Comparison of ENCODE assay signal across 26 cellular contexts in genomic region chr6:111070407-111070743, GRCh38.
"Had no signal": no experiment of that assay in that cellular context is flagged by ENCODE, and none has a peak within 500 bp of the region (broad histone marks: within the 10 kb centered on the region; RNA-seq: fewer than 3 reads in every experiment).

No MANE protein-coding gene starts in this region.

- H3K27ac Mint-ChIP-seq: activated CD4-positive, alpha-beta memory T cell treated with anti-CD3 and anti-CD28 coated beads for 36 hours; activated CD4-positive, alpha-beta T cell treated with anti-CD3 and anti-CD28 coated beads, Interleukin-2, amount 10 ng/mL, durations not matched to agents 7 days and 5 days; activated naive CD8-positive, alpha-beta T cell treated with anti-CD3 and anti-CD28 coated beads, Interleukin-2, amount 10 ng/mL, durations not matched to agents 7 days and 5 days; activated T-cell treated with anti-CD3 and anti-CD28 coated beads, Interleukin-2, amount 50 U/mL, for 72 hours; T-cell had no signal

- H3K36me3 ChIP-seq: adrenal gland had no signal

- H3K9me3 ChIP-seq: adrenal gland, body of pancreas had no signal

- FAIRE-seq: bronchial epithelial cell, K562, TTC549 had no signal

- H3K9me3 Mint-ChIP-seq: activated CD4-positive, alpha-beta memory T cell treated with anti-CD3 and anti-CD28 coated beads for 36 hours; activated CD4-positive, alpha-beta T cell treated with anti-CD3 and anti-CD28 coated beads, Interleukin-2, amount 10 ng/mL, durations not matched to agents 7 days and 5 days; activated naive CD8-positive, alpha-beta T cell treated with anti-CD3 and anti-CD28 coated beads, Interleukin-2, amount 10 ng/mL, durations not matched to agents 7 days and 5 days; activated T-cell treated with anti-CD3 and anti-CD28 coated beads, Interleukin-2, amount 50 U/mL, for 72 hours; T-cell had no signal

- H3K4me3 ChIP-seq: adrenal gland, body of pancreas, K562, SK-N-MC had no signal

- H3K27me3 ChIP-seq: adrenal gland, body of pancreas had no signal

- H3K4me3 Mint-ChIP-seq: activated CD4-positive, alpha-beta memory T cell treated with anti-CD3 and anti-CD28 coated beads for 36 hours; activated CD4-positive, alpha-beta T cell treated with anti-CD3 and anti-CD28 coated beads, Interleukin-2, amount 10 ng/mL, durations not matched to agents 7 days and 5 days; activated naive CD8-positive, alpha-beta T cell treated with anti-CD3 and anti-CD28 coated beads, Interleukin-2, amount 10 ng/mL, durations not matched to agents 7 days and 5 days; activated T-cell treated with anti-CD3 and anti-CD28 coated beads, Interleukin-2, amount 50 U/mL, for 72 hours; T-cell had no signal

- H3K36me3 Mint-ChIP-seq: activated CD4-positive, alpha-beta memory T cell treated with anti-CD3 and anti-CD28 coated beads for 36 hours; activated naive CD8-positive, alpha-beta T cell treated with anti-CD3 and anti-CD28 coated beads, Interleukin-2, amount 10 ng/mL, durations not matched to agents 7 days and 5 days; T-cell had no signal

- ATAC-seq: activated T-cell treated with anti-CD3 and anti-CD28 coated beads, Interleukin-2, amount 50 U/mL, for 72 hours; body of pancreas; K562; Panc1; Right ventricle myocardium inferior; T-cell had no signal

- H3K4me1 Mint-ChIP-seq: activated CD4-positive, alpha-beta T cell treated with anti-CD3 and anti-CD28 coated beads, Interleukin-2, amount 10 ng/mL, durations not matched to agents 7 days and 5 days had no signal

- DNase-seq: activated CD4-positive, alpha-beta memory T cell treated with anti-CD3 and anti-CD28 coated beads for 36 hours; activated CD4-positive, alpha-beta T cell treated with anti-CD3 and anti-CD28 coated beads, Interleukin-2, amount 10 ng/mL, durations not matched to agents 7 days and 5 days; activated CD4-positive, CD25-positive, alpha-beta regulatory T cell; activated naive CD4-positive, alpha-beta T cell treated with anti-CD3 and anti-CD28 coated beads, Interleukin-2, amount 50 U/mL, for 16 hours; activated naive CD8-positive, alpha-beta T cell treated with anti-CD3 and anti-CD28 coated beads, Interleukin-2, amount 10 ng/mL, durations not matched to agents 7 days and 5 days; activated T-cell treated with anti-CD3 and anti-CD28 coated beads, Interleukin-2, amount 50 U/mL, for 72 hours; adrenal gland; aorta; body of pancreas; Karpas-422; NCI-H2171 treated with DMSO at 0.1 percent for 48 hours; NCI-H345; NCI-H510A; NCI-H526 treated with DMSO at 0.1 percent for 48 hours; NCI-H82; OCI-M1; RPMI8226; T-cell; T-helper 2 cell; T1000 had no signal

- H3K27ac ChIP-seq: adrenal gland, body of pancreas, SK-N-MC had no signal

- H3K4me1 ChIP-seq: adrenal gland had no signal
